ENCODE assay signal across 1 cellular context in genomic region chr1:219414250-219414649, GRCh38.
TF ChIP-seq lines count a peak whose summit lies in the region.

No MANE protein-coding gene starts in this region.

TF ChIP-seq in HepG2, 621 proteins besides CTCF, POLR2A, EP300 and RAD21 (continued from another document and continues in another):
- TF ChIP-seq ZNF343 (CRISPR knock-in tag; IDR thresholded peaks at IDR 0.05) (no peak), ZNF251 (CRISPR knock-in tag; IDR thresholded peaks at IDR 0.05) (no peak), FOXM1 (CRISPR knock-in tag; IDR thresholded peaks at IDR 0.05) (no peak), REST (IDR thresholded peaks at IDR 0.05; ENCODE audit: borderline replicate concordance in 1 of 2, low read depth in 1 of 2, low read length in 2 of 2) (no peak), ZNF607 (CRISPR knock-in tag; IDR thresholded peaks at IDR 0.05; ENCODE audit: borderline replicate concordance) (no peak), GABPB1 (CRISPR knock-in tag; IDR thresholded peaks at IDR 0.05) (no peak), ZNF878 (CRISPR knock-in tag; IDR thresholded peaks at IDR 0.05) (no peak), TGIF2 (CRISPR knock-in tag; IDR thresholded peaks at IDR 0.05) (no peak), ZNF326 (CRISPR knock-in tag; IDR thresholded peaks at IDR 0.05; ENCODE audit: borderline replicate concordance) (no peak), ZNF570 (CRISPR knock-in tag; IDR thresholded peaks at IDR 0.05; ENCODE audit: borderline replicate concordance) (no peak), ZNF441 (CRISPR knock-in tag; IDR thresholded peaks at IDR 0.05; ENCODE audit: borderline replicate concordance) (no peak), EED (CRISPR knock-in tag; IDR thresholded peaks at IDR 0.05) (no peak), MIER2 (CRISPR knock-in tag; IDR thresholded peaks at IDR 0.05) (no peak), ZNF619 (CRISPR knock-in tag; IDR thresholded peaks at IDR 0.05) (no peak), TEAD2 (CRISPR knock-in tag; IDR thresholded peaks at IDR 0.05) (no peak), MXI1 (IDR thresholded peaks at IDR 0.05; ENCODE audit: borderline replicate concordance, low read depth, low read length) (no peak), TFE3 (CRISPR knock-in tag; IDR thresholded peaks at IDR 0.05) (peak; percentile 31; the same call in 1 of the 2 replicates), ZNF615 (CRISPR knock-in tag; IDR thresholded peaks at IDR 0.05; ENCODE audit: borderline replicate concordance) (no peak), ZNF773 (CRISPR knock-in tag; IDR thresholded peaks at IDR 0.05; ENCODE audit: borderline replicate concordance) (no peak), ZNF597 (CRISPR knock-in tag; IDR thresholded peaks at IDR 0.05) (no peak), NR2F6 (IDR thresholded peaks at IDR 0.05) (peak; percentile 42; the same call in 1 of the 2 replicates), NR2F6 (CRISPR knock-in tag; IDR thresholded peaks at IDR 0.05) (peak; percentile 48), ASH2L (IDR thresholded peaks at IDR 0.05; ENCODE audit: insufficient read length, low read depth, low read length) (no peak), SNRNP70 (IDR thresholded peaks at IDR 0.05; ENCODE audit: low read depth, low read length) (no peak), SPEN (CRISPR knock-in tag; IDR thresholded peaks at IDR 0.05; ENCODE audit: low read depth) (no peak), ZSCAN29 (CRISPR knock-in tag; conservative IDR thresholded peaks at IDR 0.05) (no peak), LCORL (IDR thresholded peaks at IDR 0.05) (no peak), LCORL (CRISPR knock-in tag; IDR thresholded peaks at IDR 0.05) (no peak), JUND (CRISPR knock-in tag; IDR thresholded peaks at IDR 0.05) (no peak), DMAP1 (CRISPR knock-in tag; IDR thresholded peaks at IDR 0.05) (no peak), ZC3H13 (CRISPR knock-in tag; IDR thresholded peaks at IDR 0.05) (no peak), ZNF709 (CRISPR knock-in tag; IDR thresholded peaks at IDR 0.05) (no peak), ISX (CRISPR knock-in tag; conservative IDR thresholded peaks at IDR 0.05) (no peak), ELF3 (CRISPR knock-in tag; IDR thresholded peaks at IDR 0.05) (peak; percentile 89), DNMT1 (CRISPR knock-in tag; IDR thresholded peaks at IDR 0.05) (no peak), SMAD9 (CRISPR knock-in tag; IDR thresholded peaks at IDR 0.05) (no peak), ELF1 (CRISPR knock-in tag; IDR thresholded peaks at IDR 0.05) (peak; percentile 55), DMTF1 (CRISPR knock-in tag; IDR thresholded peaks at IDR 0.05) (no peak), ZNF329 (CRISPR knock-in tag; IDR thresholded peaks at IDR 0.05; ENCODE audit: low read depth) (no peak), ZMAT3 (CRISPR knock-in tag; conservative IDR thresholded peaks at IDR 0.05) (no peak), HMG20A (CRISPR knock-in tag; IDR thresholded peaks at IDR 0.05; ENCODE audit: borderline replicate concordance) (peak; percentile 87), ZNF264 (CRISPR knock-in tag; IDR thresholded peaks at IDR 0.05) (no peak), NCOA5 (CRISPR knock-in tag; IDR thresholded peaks at IDR 0.05) (no peak), SUZ12 (IDR thresholded peaks at IDR 0.05; ENCODE audit: low read depth, low read length) (no peak), MED8 (CRISPR knock-in tag; IDR thresholded peaks at IDR 0.05; ENCODE audit: insufficient replicate concordance) (no peak), CAMTA2 (CRISPR knock-in tag; IDR thresholded peaks at IDR 0.05; ENCODE audit: borderline replicate concordance) (no peak), NKX3-1 (CRISPR knock-in tag; IDR thresholded peaks at IDR 0.05) (no peak), KMT2B (CRISPR knock-in tag; IDR thresholded peaks at IDR 0.05) (no peak), ZNF614 (CRISPR knock-in tag; IDR thresholded peaks at IDR 0.05; ENCODE audit: borderline replicate concordance) (0 out of 2 replicates have a peak, but pooled peaks have one; percentile 43), ZNF781 (CRISPR knock-in tag; IDR thresholded peaks at IDR 0.05; ENCODE audit: borderline replicate concordance, not compliant biosample characterization) (no peak)
- TF ChIP-seq, protein P1, sequence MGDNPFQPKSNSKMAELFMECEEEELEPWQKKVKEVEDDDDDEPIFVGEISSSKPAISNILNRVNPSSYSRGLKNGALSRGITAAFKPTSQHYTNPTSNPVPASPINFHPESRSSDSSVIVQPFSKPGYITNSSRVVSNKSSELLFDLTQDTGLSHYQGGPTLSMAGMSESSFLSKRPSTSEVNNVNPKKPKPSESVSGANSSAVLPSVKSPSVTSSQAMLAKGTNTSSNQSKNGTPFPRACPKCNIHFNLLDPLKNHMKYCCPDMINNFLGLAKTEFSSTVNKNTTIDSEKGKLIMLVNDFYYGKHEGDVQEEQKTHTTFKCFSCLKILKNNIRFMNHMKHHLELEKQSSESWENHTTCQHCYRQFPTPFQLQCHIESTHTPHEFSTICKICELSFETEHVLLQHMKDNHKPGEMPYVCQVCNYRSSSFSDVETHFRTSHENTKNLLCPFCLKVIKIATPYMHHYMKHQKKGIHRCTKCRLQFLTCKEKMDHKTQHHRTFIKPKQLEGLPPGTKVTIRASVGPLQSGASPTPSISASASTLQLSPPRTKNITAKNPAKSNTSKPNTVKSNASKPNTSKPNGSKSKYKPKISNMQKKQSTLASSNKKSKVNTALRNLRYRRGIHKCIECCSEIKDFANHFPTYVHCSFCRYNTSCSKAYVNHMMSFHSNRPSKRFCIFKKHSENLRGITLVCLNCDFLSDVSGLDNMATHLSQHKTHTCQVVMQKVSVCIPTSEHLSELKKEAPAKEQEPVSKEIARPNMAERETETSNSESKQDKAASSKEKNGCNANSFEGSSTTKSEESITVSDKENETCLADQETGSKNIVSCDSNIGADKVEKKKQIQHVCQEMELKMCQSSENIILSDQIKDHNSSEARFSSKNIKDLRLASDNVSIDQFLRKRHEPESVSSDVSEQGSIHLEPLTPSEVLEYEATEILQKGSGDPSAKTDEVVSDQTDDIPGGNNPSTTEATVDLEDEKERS (CRISPR knock-in tag; IDR thresholded peaks at IDR 0.05): no peak
- TF ChIP-seq, protein P2, sequence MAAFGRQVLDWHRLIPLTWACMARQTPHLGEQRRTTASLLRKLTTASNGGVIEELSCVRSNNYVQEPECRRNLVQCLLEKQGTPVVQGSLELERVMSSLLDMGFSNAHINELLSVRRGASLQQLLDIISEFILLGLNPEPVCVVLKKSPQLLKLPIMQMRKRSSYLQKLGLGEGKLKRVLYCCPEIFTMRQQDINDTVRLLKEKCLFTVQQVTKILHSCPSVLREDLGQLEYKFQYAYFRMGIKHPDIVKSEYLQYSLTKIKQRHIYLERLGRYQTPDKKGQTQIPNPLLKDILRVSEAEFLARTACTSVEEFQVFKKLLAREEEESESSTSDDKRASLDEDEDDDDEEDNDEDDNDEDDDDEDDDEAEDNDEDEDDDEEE (CRISPR knock-in tag; IDR thresholded peaks at IDR 0.05): no peak
- TF ChIP-seq, protein P3, sequence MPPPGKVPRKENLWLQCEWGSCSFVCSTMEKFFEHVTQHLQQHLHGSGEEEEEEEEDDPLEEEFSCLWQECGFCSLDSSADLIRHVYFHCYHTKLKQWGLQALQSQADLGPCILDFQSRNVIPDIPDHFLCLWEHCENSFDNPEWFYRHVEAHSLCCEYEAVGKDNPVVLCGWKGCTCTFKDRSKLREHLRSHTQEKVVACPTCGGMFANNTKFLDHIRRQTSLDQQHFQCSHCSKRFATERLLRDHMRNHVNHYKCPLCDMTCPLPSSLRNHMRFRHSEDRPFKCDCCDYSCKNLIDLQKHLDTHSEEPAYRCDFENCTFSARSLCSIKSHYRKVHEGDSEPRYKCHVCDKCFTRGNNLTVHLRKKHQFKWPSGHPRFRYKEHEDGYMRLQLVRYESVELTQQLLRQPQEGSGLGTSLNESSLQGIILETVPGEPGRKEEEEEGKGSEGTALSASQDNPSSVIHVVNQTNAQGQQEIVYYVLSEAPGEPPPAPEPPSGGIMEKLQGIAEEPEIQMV (CRISPR knock-in tag; IDR thresholded peaks at IDR 0.05; ENCODE audit: low read depth): no peak
- TF ChIP-seq, protein P4, sequence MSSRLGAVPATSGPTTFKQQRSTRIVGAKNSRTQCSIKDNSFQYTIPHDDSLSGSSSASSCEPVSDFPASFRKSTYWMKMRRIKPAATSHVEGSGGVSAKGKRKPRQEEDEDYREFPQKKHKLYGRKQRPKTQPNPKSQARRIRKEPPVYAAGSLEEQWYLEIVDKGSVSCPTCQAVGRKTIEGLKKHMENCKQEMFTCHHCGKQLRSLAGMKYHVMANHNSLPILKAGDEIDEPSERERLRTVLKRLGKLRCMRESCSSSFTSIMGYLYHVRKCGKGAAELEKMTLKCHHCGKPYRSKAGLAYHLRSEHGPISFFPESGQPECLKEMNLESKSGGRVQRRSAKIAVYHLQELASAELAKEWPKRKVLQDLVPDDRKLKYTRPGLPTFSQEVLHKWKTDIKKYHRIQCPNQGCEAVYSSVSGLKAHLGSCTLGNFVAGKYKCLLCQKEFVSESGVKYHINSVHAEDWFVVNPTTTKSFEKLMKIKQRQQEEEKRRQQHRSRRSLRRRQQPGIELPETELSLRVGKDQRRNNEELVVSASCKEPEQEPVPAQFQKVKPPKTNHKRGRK (CRISPR knock-in tag; IDR thresholded peaks at IDR 0.05): no peak
